8 cellular contexts compared by ENCODE assay signal in genomic region chr20:25750765-25751696, GRCh38. TPM values are rescaled to one million over a fixed set of nuclear protein-coding genes. Genes with fewer than 3 reads are reported as not detected.
DNase-seq lines count a peak whose midpoint lies in the region; ATAC-seq lines count a peak whose summit lies in the region.

No MANE protein-coding gene starts in this region.

- ATAC-seq in CD4-positive, CD25-positive, alpha-beta regulatory T cell (ENCODE audit: low read depth in 2 of 2): peak; percentile 82 to 90
- ATAC-seq in GM21423 (IDR thresholded peaks at IDR 0.05; ENCODE audit: unreplicated experiment): peak; percentile 83
- ATAC-seq in effector memory CD8-positive, alpha-beta T cell (replicated peaks): peak; percentile 81

- H3K27ac ChIP-seq in CD4-positive, CD25-positive, alpha-beta regulatory T cell (ENCODE audit: insufficient read depth, low read length, poor library complexity, severe bottlenecking): no peak overlapping the region
- H3K27ac ChIP-seq in mucosa of rectum (ENCODE audit: low read depth in 2 of 2, low read length in 2 of 2): no peak overlapping the region

- H3K27me3 Mint-ChIP-seq in CD4-positive, CD25-positive, alpha-beta regulatory T cell: no peaks in the 10 kb centered on the region
- H3K27me3 Mint-ChIP-seq in effector memory CD8-positive, alpha-beta T cell: no peaks in the 10 kb centered on the region

- peaks cover 0 to 18% (median 3%) of the 10 kb centered on the region in 4 donors for H3K4me1 Mint-ChIP-seq in CD4-positive, CD25-positive, alpha-beta regulatory T cell
- peaks cover 12 to 16% of the 10 kb centered on the region in 2 donors for H3K4me1 Mint-ChIP-seq in effector memory CD8-positive, alpha-beta T cell (ENCODE audit: low read depth in 2 of 2)

- no peaks in the 10 kb centered on the region for H3K9me3 ChIP-seq in CD4-positive, CD25-positive, alpha-beta regulatory T cell (ENCODE audit: control insufficient read depth in 2 of 2, low read length in 2 of 2)
- no peaks in the 10 kb centered on the region for H3K9me3 ChIP-seq in mucosa of rectum (ENCODE audit: control insufficient read depth in 2 of 2, low read length in 2 of 2)

- peak overlapping the region; percentile 61 to 94 (median 90) for H3K4me3 Mint-ChIP-seq in CD4-positive, CD25-positive, alpha-beta regulatory T cell
- peak overlapping the region; percentile 79 to 83 for H3K4me3 Mint-ChIP-seq in effector memory CD8-positive, alpha-beta T cell

- DNase-seq in CD4-positive, CD25-positive, alpha-beta regulatory T cell: peak; percentile 44 to 56 (median 54)
- peak; percentile 10 to 21 for DNase-seq in NCI-H187 (lab: John Stamatoyannopoulos, UW)
- DNase-seq in activated CD4-positive, alpha-beta T cell treated with anti-CD3 and anti-CD28 coated beads, Interleukin-2, amount 50 U/mL, for 48 hours: peak; percentile 50 to 52
- peak; percentile 27 to 46 (median 29) for DNase-seq in effector memory CD8-positive, alpha-beta T cell
- DNase-seq in stimulated activated CD8-positive, alpha-beta memory T cell treated with anti-CD3 and anti-CD28 coated beads, Interleukin-7, amount 100 ng/mL, for 4 hours (ENCODE audit: low read depth in 2 of 2): peak; percentile 29
- no peak for DNase-seq in NCI-H1092 treated with DMSO at 0.1 percent for 48 hours (lab: John Stamatoyannopoulos, UW)

- no peaks in the 10 kb centered on the region for H3K36me3 Mint-ChIP-seq in CD4-positive, CD25-positive, alpha-beta regulatory T cell
- H3K36me3 Mint-ChIP-seq in effector memory CD8-positive, alpha-beta T cell (ENCODE audit: insufficient read depth): peaks cover 2% of the 10 kb centered on the region

- peak overlapping the region; percentile 77 to 88 (median 81) for H3K27ac Mint-ChIP-seq in CD4-positive, CD25-positive, alpha-beta regulatory T cell
- peak overlapping the region; percentile 78 to 83 for H3K27ac Mint-ChIP-seq in effector memory CD8-positive, alpha-beta T cell

- no peaks in the 10 kb centered on the region for H3K27me3 ChIP-seq in CD4-positive, CD25-positive, alpha-beta regulatory T cell (ENCODE audit: control insufficient read depth, insufficient read depth, low read length)
- no peaks in the 10 kb centered on the region for H3K27me3 ChIP-seq in mucosa of rectum (ENCODE audit: control insufficient read depth in 2 of 2, insufficient read depth in 2 of 2, low read length in 2 of 2)

- no peaks in the 10 kb centered on the region for H3K36me3 ChIP-seq in CD4-positive, CD25-positive, alpha-beta regulatory T cell (ENCODE audit: control insufficient read depth, insufficient read depth, low read length)
- H3K36me3 ChIP-seq in mucosa of rectum (ENCODE audit: control insufficient read depth in 2 of 2, insufficient read depth in 2 of 2, low read length in 2 of 2): no peaks in the 10 kb centered on the region

- peak overlapping the region in 1 of 2 donors; percentile 47 for H3K9ac ChIP-seq in mucosa of rectum (ENCODE audit: low read depth in 1 of 2, low read length in 2 of 2)

- no peaks in the 10 kb centered on the region for H3K9me3 Mint-ChIP-seq in CD4-positive, CD25-positive, alpha-beta regulatory T cell
- H3K9me3 Mint-ChIP-seq in effector memory CD8-positive, alpha-beta T cell: no peaks in the 10 kb centered on the region

- H3K4me1 ChIP-seq in CD4-positive, CD25-positive, alpha-beta regulatory T cell (ENCODE audit: control insufficient read depth, insufficient read depth, low read length, poor library complexity, severe bottlenecking): peaks cover 4% of the 10 kb centered on the region
- H3K4me1 ChIP-seq in mucosa of rectum (ENCODE audit: control insufficient read depth in 2 of 2, insufficient read depth in 2 of 2, low read length in 2 of 2): no peaks in the 10 kb centered on the region

- peak overlapping the region; percentile 69 for H3K4me3 ChIP-seq in CD4-positive, CD25-positive, alpha-beta regulatory T cell (ENCODE audit: low read depth, low read length)
- peak overlapping the region; percentile 72 to 80 for H3K4me3 ChIP-seq in mucosa of rectum (ENCODE audit: low read length in 2 of 2)

RNA-seq across cellular contexts. Expression of gene ZNF337, which starts 54.4 kb away (rescaled TPM):
- 18.1 TPM for total RNA-seq in CD4-positive, CD25-positive, alpha-beta regulatory T cell
- polyA plus RNA-seq in CD4-positive, CD25-positive, alpha-beta regulatory T cell: 10 to 100 TPM in 3 of 4 donors, 1 to 10 TPM in 1; 7.1 to 15.9 (median 11.0) TPM
